ENCODE assay signal across 15 cellular contexts in the genomic region with DNA sequence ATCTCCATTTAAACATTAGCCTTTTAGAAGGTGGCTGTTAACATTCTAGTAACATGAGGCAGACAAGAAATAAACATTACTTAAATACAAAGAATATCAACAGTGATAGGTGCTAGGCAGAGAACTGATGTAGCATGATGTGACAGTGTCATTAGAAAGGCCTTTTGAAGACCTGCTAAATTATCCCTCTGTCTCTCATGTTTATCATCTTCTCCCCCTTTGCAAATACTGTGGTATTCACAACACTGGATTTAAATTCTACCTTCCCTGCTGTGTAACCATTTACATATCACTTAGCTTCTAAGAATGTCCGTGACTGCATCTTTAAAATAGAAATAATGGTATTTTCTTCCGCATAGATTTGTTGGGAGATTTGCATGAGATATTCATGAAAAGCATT.
A peak's percentile ranks its signal among the peaks of the same experiment; 100 is the strongest.
DNase-seq lines count a peak whose midpoint lies in the region; ATAC-seq and TF ChIP-seq lines count a peak whose summit lies in the region.
"Had no signal": no experiment of that assay in that cellular context is flagged by ENCODE, and none has a peak within 500 bp of the region (broad histone marks: within the 10 kb centered on the region; RNA-seq: fewer than 3 reads in every experiment).

No MANE protein-coding gene starts in this region.

- H2AK5ac ChIP-seq in H9 (ENCODE audit: insufficient read length, low read length) = no peak overlapping the region

- H3K36me3 Mint-ChIP-seq in H9 (ENCODE audit: insufficient read depth in 1 of 3, low read depth in 3 of 3) (peaks cover 6 to 16% (median 8%) of the 10 kb centered on the region in 3 experiments), WTC11 (peaks cover 7% of the 10 kb centered on the region)

- no peak for TF ChIP-seq CTCF in H9 (conservative IDR thresholded peaks at IDR 0.05)
- TF ChIP-seq CTCF in WTC11 (IDR thresholded peaks at IDR 0.05) = no peak

- H2BK120ac ChIP-seq in H9 (ENCODE audit: low read depth, low read length, poor library complexity, severe bottlenecking) = no peak overlapping the region

- no peak overlapping the region for H3K56ac ChIP-seq in H9 (ENCODE audit: insufficient read length, low read depth, low read length)

- no peaks in the 10 kb centered on the region for H4K20me1 ChIP-seq in H9 (ENCODE audit: control insufficient read depth, insufficient read depth, insufficient read length)

- H3K4me2 ChIP-seq in H9 (ENCODE audit: insufficient read depth, insufficient read length, low read length) = peak overlapping the region; percentile 11

- H4K5ac ChIP-seq in H9 (ENCODE audit: insufficient read length, low read depth, low read length) = no peak overlapping the region

- no peak overlapping the region for H3K14ac ChIP-seq in H9 (ENCODE audit: insufficient read depth, low read length)

- H3K9me3 ChIP-seq in H9 (ENCODE audit: control insufficient read depth, low read depth, low read length) = no peaks in the 10 kb centered on the region
- H3K9me3 ChIP-seq in iPS-20b (ENCODE audit: insufficient read depth, low read depth, low read length) = peaks cover 9% of the 10 kb centered on the region
- H3K9me3 ChIP-seq: Caco-2 had no signal

- H3K27me3 ChIP-seq in H9 (ENCODE audit: insufficient read depth, low read length) = no peaks in the 10 kb centered on the region
- no peaks in the 10 kb centered on the region for H3K27me3 ChIP-seq in iPS-20b (ENCODE audit: insufficient read depth, low read length)

- WGBS in H9 (ENCODE audit: extremely low coverage, insufficient read length, low lambda C conversion rate) = no CpG with 5 or more reads among the region's 2 CpGs

- no peak overlapping the region for H4K91ac ChIP-seq in H9 (ENCODE audit: insufficient read length, low read depth, low read length)

- H4K8ac ChIP-seq in H9 (replicated peaks; ENCODE audit: insufficient read length, low read depth, low read length) = no peak overlapping the region

- no peaks in the 10 kb centered on the region for H3K79me1 ChIP-seq in H9 (ENCODE audit: insufficient read depth, low read depth, low read length, poor library complexity, severe bottlenecking)

- H3K23ac ChIP-seq in H9 (ENCODE audit: insufficient read length, low read depth, low read length) = no peak overlapping the region

- no peak overlapping the region for H3K18ac ChIP-seq in H9 (ENCODE audit: insufficient read length, low read depth, low read length)

- DNase-seq in H9 (no peak), WTC11 (ENCODE audit: low spot score) (no peak)
- DNase-seq in activated CD4-positive, alpha-beta T cell treated with anti-CD3 and anti-CD28 coated beads, Interleukin-2, amount 50 U/mL, for 4 hours = no peak
- DNase-seq: ACHN; Caco-2; CD4-positive, alpha-beta T cell; GDM1; GM23248; H7; IMR-90 had no signal

- no peak overlapping the region for H2AFZ ChIP-seq in H9 (ENCODE audit: low read length)
- H2AFZ ChIP-seq: GM23248 had no signal

- H3K27me3 Mint-ChIP-seq in H9 (ENCODE audit: low read depth) (peaks cover 1% of the 10 kb centered on the region), WTC11 (ENCODE audit: low read depth) (peaks cover 11% of the 10 kb centered on the region)
- H3K27me3 Mint-ChIP-seq: CD4-positive, alpha-beta T cell had no signal

- 0 out of 2 replicates have a peak overlapping the region, but pooled peaks have one; percentile 6 for H3K4me3 ChIP-seq in iPS-20b (ENCODE audit: low read length)
- H3K4me3 ChIP-seq: GM23248, K562 had no signal

- H2BK12ac ChIP-seq in H9 (ENCODE audit: insufficient read length, low read depth, low read length) = no peak overlapping the region

- H3K4me1 Mint-ChIP-seq in H9 (peaks cover 18 to 20% of the 10 kb centered on the region in 2 experiments), WTC11 (peaks cover 19% of the 10 kb centered on the region)

- no peak overlapping the region for H2BK15ac ChIP-seq in H9 (ENCODE audit: low read depth, low read length)

- H3K9ac ChIP-seq in H9 (ENCODE audit: extremely low read depth, insufficient read length, low read length) (no peak overlapping the region), iPS-20b (ENCODE audit: low read depth, low read length) (no peak overlapping the region)
- H3K9ac ChIP-seq: GM23248 had no signal

- no peak overlapping the region for H2BK5ac ChIP-seq in H9 (ENCODE audit: insufficient read length, low read length)

- POLR2A ChIA-PET in WTC11 (lab: Charles Lee) = no interaction called here

- no peaks in the 10 kb centered on the region for H3K79me2 ChIP-seq in H9 (ENCODE audit: insufficient read depth, low read length)

- ATAC-seq in WTC11 = peak; percentile 36; the same call in 1 of the 2 replicates
- no peak for ATAC-seq in HG02885 (IDR thresholded peaks at IDR 0.05; ENCODE audit: poor library complexity, unreplicated experiment)
- ATAC-seq in HG02623 (IDR thresholded peaks at IDR 0.05; ENCODE audit: unreplicated experiment) = no peak
- ATAC-seq: K562 had no signal

- CTCF ChIA-PET in WTC11 (lab: Charles Lee) = interaction anchor here (0.9 kb wide), 1 partner anchor 74 kb away, joined by 3 read pairs; a partner anchor contains a TSS

- H3K36me3 ChIP-seq in iPS-20b (ENCODE audit: insufficient read depth, low read depth, low read length) = no peaks in the 10 kb centered on the region

- H3K4me1 ChIP-seq in H9 (ENCODE audit: insufficient read depth, low read length) (no peaks in the 10 kb centered on the region; the same call in 1 of the 2 replicates), iPS-20b (ENCODE audit: insufficient read depth, low read length) (peaks cover 8% of the 10 kb centered on the region)
- H3K4me1 ChIP-seq: Caco-2 had no signal

- no peaks in the 10 kb centered on the region for H3K23me2 ChIP-seq in H9 (ENCODE audit: insufficient read length, low read depth, low read length, poor library complexity, severe bottlenecking)

- H3T11ph ChIP-seq in H9 (ENCODE audit: low read length) = no peak overlapping the region

- H3K27ac Mint-ChIP-seq in H9 (peak overlapping the region in 2 of 3 experiments; percentile 12 to 82; a peak in 4 of 7 replicates), WTC11 (peak overlapping the region; percentile 49; the same call in 1 of the 2 replicates)
- H3K27ac Mint-ChIP-seq: CD4-positive, alpha-beta T cell had no signal

- H3K4me3 Mint-ChIP-seq in H9 (no peak overlapping the region), WTC11 (no peak overlapping the region)
- H3K4me3 Mint-ChIP-seq: CD4-positive, alpha-beta T cell had no signal

- H3K9me3 Mint-ChIP-seq in H9 (peaks cover 7% of the 10 kb centered on the region in 2 experiments), WTC11 (peaks cover 14% of the 10 kb centered on the region)

- no peak overlapping the region for H3K4ac ChIP-seq in H9 (ENCODE audit: low read depth, low read length)

- H3K27ac ChIP-seq in H9 (ENCODE audit: insufficient read length, low read depth, low read length) = no peak overlapping the region
- no peak overlapping the region for H3K27ac ChIP-seq in iPS-20b (ENCODE audit: low read length)
- H3K27ac ChIP-seq: GM23248, HL-60 had no signal

- H2BK20ac ChIP-seq in H9 (ENCODE audit: low read depth, low read length, poor library complexity, severe bottlenecking) = no peak overlapping the region

TF ChIP-seq in WTC11, 78 proteins besides CTCF, POLR2A, EP300 and RAD21 (continues in another document):
- TF ChIP-seq SOX15 (CRISPR knock-in tag; IDR thresholded peaks at IDR 0.05) (no peak), CREM (CRISPR knock-in tag; IDR thresholded peaks at IDR 0.05) (no peak), ZBTB21 (CRISPR knock-in tag; IDR thresholded peaks at IDR 0.05; ENCODE audit: borderline replicate concordance) (no peak), KAT7 (CRISPR knock-in tag; IDR thresholded peaks at IDR 0.05; ENCODE audit: borderline replicate concordance) (no peak), NR2C2 (CRISPR knock-in tag; IDR thresholded peaks at IDR 0.05) (no peak), ETV6 (CRISPR knock-in tag; IDR thresholded peaks at IDR 0.05) (no peak), RORB (CRISPR knock-in tag; IDR thresholded peaks at IDR 0.05) (no peak), SP1 (CRISPR knock-in tag; conservative IDR thresholded peaks at IDR 0.05) (no peak)
- TF ChIP-seq, protein P1, sequence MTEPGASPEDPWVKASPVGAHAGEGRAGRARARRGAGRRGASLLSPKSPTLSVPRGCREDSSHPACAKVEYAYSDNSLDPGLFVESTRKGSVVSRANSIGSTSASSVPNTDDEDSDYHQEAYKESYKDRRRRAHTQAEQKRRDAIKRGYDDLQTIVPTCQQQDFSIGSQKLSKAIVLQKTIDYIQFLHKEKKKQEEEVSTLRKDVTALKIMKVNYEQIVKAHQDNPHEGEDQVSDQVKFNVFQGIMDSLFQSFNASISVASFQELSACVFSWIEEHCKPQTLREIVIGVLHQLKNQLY (CRISPR knock-in tag; IDR thresholded peaks at IDR 0.05) = no peak
- TF ChIP-seq, protein P2, sequence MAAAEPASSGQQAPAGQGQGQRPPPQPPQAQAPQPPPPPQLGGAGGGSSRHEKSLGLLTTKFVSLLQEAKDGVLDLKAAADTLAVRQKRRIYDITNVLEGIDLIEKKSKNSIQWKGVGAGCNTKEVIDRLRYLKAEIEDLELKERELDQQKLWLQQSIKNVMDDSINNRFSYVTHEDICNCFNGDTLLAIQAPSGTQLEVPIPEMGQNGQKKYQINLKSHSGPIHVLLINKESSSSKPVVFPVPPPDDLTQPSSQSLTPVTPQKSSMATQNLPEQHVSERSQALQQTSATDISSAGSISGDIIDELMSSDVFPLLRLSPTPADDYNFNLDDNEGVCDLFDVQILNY (CRISPR knock-in tag; IDR thresholded peaks at IDR 0.05) = no peak
